In the genomic region with DNA sequence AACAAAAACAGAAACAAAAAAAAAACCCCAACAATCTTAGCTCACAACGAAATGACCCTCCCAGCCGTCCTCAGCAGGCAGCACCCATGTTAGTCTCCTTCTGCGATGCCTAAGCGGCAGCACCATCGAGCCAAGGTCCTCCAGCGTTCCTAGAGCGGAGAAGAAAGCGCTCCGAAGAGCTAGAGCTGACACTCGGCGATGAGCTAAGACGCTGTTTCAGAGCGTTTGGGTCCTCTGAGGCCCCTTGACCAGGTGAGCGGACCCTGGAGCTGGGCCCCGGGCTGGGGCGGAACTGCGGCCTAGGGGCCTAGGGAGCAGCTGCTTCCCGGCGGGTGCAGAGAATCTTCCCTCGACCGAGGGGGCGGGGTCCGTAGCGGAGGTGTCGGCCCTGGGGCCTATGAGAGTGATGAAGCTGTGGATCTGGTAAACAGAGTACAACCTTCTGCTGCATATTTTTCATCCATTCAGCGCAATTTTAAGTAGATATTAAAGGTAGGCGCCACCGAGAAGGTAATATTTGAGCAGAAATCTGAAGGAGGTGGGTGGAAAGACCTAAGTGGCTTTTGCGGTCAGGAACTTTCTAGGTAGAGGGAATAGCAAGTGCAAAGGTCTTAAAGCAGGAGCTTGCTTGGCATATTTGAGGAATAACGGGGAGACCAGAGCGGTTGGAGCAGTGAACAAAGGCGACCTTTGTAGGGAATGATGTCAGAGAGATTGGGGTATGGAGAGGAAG, we compare ENCODE assay signal across 1 cellular context.
TF ChIP-seq lines count a peak whose summit lies in the region.

Gene ZSCAN26 (plus strand): TSS at position 182 of the 733 bp plus-strand sequence. CDS start 4,777 bp downstream, outside the sequence.

TF ChIP-seq in WTC11, 78 proteins besides CTCF, POLR2A, EP300 and RAD21 (continued from another document and continues in another):
- TF ChIP-seq, protein P1, sequence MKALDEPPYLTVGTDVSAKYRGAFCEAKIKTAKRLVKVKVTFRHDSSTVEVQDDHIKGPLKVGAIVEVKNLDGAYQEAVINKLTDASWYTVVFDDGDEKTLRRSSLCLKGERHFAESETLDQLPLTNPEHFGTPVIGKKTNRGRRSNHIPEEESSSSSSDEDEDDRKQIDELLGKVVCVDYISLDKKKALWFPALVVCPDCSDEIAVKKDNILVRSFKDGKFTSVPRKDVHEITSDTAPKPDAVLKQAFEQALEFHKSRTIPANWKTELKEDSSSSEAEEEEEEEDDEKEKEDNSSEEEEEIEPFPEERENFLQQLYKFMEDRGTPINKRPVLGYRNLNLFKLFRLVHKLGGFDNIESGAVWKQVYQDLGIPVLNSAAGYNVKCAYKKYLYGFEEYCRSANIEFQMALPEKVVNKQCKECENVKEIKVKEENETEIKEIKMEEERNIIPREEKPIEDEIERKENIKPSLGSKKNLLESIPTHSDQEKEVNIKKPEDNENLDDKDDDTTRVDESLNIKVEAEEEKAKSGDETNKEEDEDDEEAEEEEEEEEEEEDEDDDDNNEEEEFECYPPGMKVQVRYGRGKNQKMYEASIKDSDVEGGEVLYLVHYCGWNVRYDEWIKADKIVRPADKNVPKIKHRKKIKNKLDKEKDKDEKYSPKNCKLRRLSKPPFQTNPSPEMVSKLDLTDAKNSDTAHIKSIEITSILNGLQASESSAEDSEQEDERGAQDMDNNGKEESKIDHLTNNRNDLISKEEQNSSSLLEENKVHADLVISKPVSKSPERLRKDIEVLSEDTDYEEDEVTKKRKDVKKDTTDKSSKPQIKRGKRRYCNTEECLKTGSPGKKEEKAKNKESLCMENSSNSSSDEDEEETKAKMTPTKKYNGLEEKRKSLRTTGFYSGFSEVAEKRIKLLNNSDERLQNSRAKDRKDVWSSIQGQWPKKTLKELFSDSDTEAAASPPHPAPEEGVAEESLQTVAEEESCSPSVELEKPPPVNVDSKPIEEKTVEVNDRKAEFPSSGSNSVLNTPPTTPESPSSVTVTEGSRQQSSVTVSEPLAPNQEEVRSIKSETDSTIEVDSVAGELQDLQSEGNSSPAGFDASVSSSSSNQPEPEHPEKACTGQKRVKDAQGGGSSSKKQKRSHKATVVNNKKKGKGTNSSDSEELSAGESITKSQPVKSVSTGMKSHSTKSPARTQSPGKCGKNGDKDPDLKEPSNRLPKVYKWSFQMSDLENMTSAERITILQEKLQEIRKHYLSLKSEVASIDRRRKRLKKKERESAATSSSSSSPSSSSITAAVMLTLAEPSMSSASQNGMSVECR (CRISPR knock-in tag; IDR thresholded peaks at IDR 0.05; ENCODE audit: borderline replicate concordance): peak; percentile 70; the same call in 1 of the 2 replicates
- TF ChIP-seq ZNF425 (CRISPR knock-in tag; conservative IDR thresholded peaks at IDR 0.05) (no peak), MXD4 (CRISPR knock-in tag; IDR thresholded peaks at IDR 0.05; ENCODE audit: borderline replicate concordance) (no peak), SP1 (CRISPR knock-in tag; conservative IDR thresholded peaks at IDR 0.05) (peak; percentile 63; the same call in 1 of the 2 replicates), ETV6 (CRISPR knock-in tag; IDR thresholded peaks at IDR 0.05) (peak; percentile 52; the same call in 1 of the 2 replicates), ZNF232 (CRISPR knock-in tag; IDR thresholded peaks at IDR 0.05) (no peak), E2F1 (CRISPR knock-in tag; IDR thresholded peaks at IDR 0.05) (no peak), JUN (CRISPR knock-in tag; IDR thresholded peaks at IDR 0.05) (peak; percentile 73; the same call in 1 of the 2 replicates), TCF7 (CRISPR knock-in tag; IDR thresholded peaks at IDR 0.05; ENCODE audit: low read depth) (no peak), ZNF138 (CRISPR knock-in tag; conservative IDR thresholded peaks at IDR 0.05) (no peak), IRF2 (CRISPR knock-in tag; IDR thresholded peaks at IDR 0.05; ENCODE audit: borderline replicate concordance, low read depth) (no peak), ESRRA (CRISPR knock-in tag; IDR thresholded peaks at IDR 0.05; ENCODE audit: borderline replicate concordance) (no peak), ZBTB43 (CRISPR knock-in tag; IDR thresholded peaks at IDR 0.05) (no peak), CREB1 (CRISPR knock-in tag; IDR thresholded peaks at IDR 0.05) (no peak), ZMAT4 (CRISPR knock-in tag; IDR thresholded peaks at IDR 0.05) (no peak), NFATC4 (CRISPR knock-in tag; IDR thresholded peaks at IDR 0.05) (no peak), GRHL2 (CRISPR knock-in tag; IDR thresholded peaks at IDR 0.05; ENCODE audit: insufficient replicate concordance, severe bottlenecking) (no peak), ZNF317 (CRISPR knock-in tag; IDR thresholded peaks at IDR 0.05; ENCODE audit: borderline replicate concordance, low read depth) (no peak), EMX1 (CRISPR knock-in tag; IDR thresholded peaks at IDR 0.05) (no peak), FOXK1 (CRISPR knock-in tag; IDR thresholded peaks at IDR 0.05) (peak; percentile 55; the same call in 1 of the 2 replicates), TP53 (CRISPR knock-in tag; IDR thresholded peaks at IDR 0.05) (no peak), ZNF423 (CRISPR knock-in tag; IDR thresholded peaks at IDR 0.05) (no peak), CREM (CRISPR knock-in tag; IDR thresholded peaks at IDR 0.05) (peak; percentile 42; the same call in 1 of the 2 replicates), HMGA2 (CRISPR knock-in tag; IDR thresholded peaks at IDR 0.05) (no peak)
- TF ChIP-seq, protein P2, sequence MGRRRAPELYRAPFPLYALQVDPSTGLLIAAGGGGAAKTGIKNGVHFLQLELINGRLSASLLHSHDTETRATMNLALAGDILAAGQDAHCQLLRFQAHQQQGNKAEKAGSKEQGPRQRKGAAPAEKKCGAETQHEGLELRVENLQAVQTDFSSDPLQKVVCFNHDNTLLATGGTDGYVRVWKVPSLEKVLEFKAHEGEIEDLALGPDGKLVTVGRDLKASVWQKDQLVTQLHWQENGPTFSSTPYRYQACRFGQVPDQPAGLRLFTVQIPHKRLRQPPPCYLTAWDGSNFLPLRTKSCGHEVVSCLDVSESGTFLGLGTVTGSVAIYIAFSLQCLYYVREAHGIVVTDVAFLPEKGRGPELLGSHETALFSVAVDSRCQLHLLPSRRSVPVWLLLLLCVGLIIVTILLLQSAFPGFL (CRISPR knock-in tag; IDR thresholded peaks at IDR 0.05; ENCODE audit: borderline replicate concordance): no peak
- TF ChIP-seq, protein P3, sequence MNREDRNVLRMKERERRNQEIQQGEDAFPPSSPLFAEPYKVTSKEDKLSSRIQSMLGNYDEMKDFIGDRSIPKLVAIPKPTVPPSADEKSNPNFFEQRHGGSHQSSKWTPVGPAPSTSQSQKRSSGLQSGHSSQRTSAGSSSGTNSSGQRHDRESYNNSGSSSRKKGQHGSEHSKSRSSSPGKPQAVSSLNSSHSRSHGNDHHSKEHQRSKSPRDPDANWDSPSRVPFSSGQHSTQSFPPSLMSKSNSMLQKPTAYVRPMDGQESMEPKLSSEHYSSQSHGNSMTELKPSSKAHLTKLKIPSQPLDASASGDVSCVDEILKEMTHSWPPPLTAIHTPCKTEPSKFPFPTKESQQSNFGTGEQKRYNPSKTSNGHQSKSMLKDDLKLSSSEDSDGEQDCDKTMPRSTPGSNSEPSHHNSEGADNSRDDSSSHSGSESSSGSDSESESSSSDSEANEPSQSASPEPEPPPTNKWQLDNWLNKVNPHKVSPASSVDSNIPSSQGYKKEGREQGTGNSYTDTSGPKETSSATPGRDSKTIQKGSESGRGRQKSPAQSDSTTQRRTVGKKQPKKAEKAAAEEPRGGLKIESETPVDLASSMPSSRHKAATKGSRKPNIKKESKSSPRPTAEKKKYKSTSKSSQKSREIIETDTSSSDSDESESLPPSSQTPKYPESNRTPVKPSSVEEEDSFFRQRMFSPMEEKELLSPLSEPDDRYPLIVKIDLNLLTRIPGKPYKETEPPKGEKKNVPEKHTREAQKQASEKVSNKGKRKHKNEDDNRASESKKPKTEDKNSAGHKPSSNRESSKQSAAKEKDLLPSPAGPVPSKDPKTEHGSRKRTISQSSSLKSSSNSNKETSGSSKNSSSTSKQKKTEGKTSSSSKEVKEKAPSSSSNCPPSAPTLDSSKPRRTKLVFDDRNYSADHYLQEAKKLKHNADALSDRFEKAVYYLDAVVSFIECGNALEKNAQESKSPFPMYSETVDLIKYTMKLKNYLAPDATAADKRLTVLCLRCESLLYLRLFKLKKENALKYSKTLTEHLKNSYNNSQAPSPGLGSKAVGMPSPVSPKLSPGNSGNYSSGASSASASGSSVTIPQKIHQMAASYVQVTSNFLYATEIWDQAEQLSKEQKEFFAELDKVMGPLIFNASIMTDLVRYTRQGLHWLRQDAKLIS (CRISPR knock-in tag; IDR thresholded peaks at IDR 0.05; ENCODE audit: borderline replicate concordance): no peak
- TF ChIP-seq, protein P4, sequence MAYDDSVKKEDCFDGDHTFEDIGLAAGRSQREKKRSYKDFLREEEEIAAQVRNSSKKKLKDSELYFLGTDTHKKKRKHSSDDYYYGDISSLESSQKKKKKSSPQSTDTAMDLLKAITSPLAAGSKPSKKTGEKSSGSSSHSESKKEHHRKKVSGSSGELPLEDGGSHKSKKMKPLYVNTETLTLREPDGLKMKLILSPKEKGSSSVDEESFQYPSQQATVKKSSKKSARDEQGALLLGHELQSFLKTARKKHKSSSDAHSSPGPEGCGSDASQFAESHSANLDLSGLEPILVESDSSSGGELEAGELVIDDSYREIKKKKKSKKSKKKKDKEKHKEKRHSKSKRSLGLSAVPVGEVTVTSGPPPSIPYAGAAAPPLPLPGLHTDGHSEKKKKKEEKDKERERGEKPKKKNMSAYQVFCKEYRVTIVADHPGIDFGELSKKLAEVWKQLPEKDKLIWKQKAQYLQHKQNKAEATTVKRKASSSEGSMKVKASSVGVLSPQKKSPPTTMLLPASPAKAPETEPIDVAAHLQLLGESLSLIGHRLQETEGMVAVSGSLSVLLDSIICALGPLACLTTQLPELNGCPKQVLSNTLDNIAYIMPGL (CRISPR knock-in tag; IDR thresholded peaks at IDR 0.05): peak; percentile 67
- TF ChIP-seq, protein P5, sequence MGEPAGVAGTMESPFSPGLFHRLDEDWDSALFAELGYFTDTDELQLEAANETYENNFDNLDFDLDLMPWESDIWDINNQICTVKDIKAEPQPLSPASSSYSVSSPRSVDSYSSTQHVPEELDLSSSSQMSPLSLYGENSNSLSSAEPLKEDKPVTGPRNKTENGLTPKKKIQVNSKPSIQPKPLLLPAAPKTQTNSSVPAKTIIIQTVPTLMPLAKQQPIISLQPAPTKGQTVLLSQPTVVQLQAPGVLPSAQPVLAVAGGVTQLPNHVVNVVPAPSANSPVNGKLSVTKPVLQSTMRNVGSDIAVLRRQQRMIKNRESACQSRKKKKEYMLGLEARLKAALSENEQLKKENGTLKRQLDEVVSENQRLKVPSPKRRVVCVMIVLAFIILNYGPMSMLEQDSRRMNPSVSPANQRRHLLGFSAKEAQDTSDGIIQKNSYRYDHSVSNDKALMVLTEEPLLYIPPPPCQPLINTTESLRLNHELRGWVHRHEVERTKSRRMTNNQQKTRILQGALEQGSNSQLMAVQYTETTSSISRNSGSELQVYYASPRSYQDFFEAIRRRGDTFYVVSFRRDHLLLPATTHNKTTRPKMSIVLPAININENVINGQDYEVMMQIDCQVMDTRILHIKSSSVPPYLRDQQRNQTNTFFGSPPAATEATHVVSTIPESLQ (CRISPR knock-in tag; IDR thresholded peaks at IDR 0.05): no peak
- TF ChIP-seq, protein P6, sequence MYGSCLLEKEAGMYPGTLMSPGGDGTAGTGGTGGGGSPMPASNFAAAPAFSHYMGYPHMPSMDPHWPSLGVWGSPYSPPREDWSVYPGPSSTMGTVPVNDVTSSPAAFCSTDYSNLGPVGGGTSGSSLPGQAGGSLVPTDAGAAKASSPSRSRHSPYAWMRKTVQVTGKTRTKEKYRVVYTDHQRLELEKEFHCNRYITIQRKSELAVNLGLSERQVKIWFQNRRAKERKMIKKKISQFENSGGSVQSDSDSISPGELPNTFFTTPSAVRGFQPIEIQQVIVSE (CRISPR knock-in tag; IDR thresholded peaks at IDR 0.05; ENCODE audit: borderline replicate concordance): no peak
